In the genomic region with DNA sequence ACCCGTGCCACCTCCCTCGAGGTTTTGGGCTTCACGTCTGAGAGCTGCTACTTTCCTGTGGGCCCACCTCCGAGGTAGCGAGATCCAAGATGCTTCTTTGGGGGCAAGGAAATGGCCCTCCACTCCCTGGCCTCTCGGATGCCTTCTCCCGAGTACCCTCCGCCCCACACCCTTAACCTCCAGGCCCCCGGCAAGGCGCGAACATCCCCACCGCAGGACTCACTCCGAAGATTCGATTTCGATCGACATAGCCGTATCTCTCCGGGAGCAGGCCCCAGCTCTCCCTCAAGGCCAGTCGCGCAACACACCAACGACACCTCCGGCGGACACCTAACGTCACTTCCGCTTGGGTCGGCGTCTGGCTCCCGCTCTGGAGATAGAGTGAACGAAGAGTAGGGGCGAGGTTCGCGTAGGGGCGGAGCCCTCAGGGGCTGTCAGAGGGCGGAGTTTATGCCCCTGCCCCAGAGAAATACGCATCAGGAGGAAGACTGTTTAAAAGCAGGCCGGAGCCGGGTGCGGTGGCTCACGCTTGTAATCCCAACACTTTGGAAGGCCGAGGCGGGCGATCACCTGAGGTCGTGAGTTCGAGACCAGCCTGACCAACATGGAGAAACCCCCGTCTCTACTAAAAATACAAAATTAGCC, we compare ENCODE assay signal across 8 cellular contexts. TPM values are rescaled to one million over a fixed set of nuclear protein-coding genes. Genes with fewer than 3 reads are reported as not detected.
DNase-seq lines count a peak whose midpoint lies in the region; ATAC-seq, FAIRE-seq and TF ChIP-seq lines count a peak whose summit lies in the region.

A gene (minus strand): TSS at position 315 of the 645 bp plus-strand sequence. CDS start 66 bp downstream, at position 249.

- H3K4me3 ChIP-seq in OCI-LY7 (ENCODE audit: low read depth, low read length, poor library complexity, severe bottlenecking), result peak within 1 kb of the TSS; percentile 95
- H3K4me3 ChIP-seq in endothelial cell of umbilical vein (replicated peaks in 1 of 3; ENCODE audit: insufficient read depth in 1 of 3, low read depth in 1 of 3, low read length in 3 of 3), result peak within 1 kb of the TSS; percentile 54 to 87 (median 59)

- intact Hi-C loops in OCI-LY7 (cut with micrococcal nuclease; ENCODE audit: unreplicated experiment) (no loop called here), endothelial cell of umbilical vein (cut with micrococcal nuclease) (loop anchor here (1.0 kb wide), 2 partner anchors 91 to 149 kb away; a partner anchor contains a TSS)

- BruUV-seq in OCI-LY7 (replicated peaks; lab: Mats Ljungman, UMichigan) (no TSS peak), endothelial cell of umbilical vein (replicated peaks; lab: Mats Ljungman, UMichigan) (no TSS peak)

- no peaks in the 10 kb centered on the region for H3K9me1 ChIP-seq in endothelial cell of umbilical vein (replicated peaks; ENCODE audit: control insufficient read depth, extremely low read depth, insufficient read depth, low read length)

- DNase-seq in D721Med (ENCODE audit: insufficient read length, low spot score) (peak; percentile 84), HuH-7.5 (ENCODE audit: low spot score) (peak; percentile 81), OCI-LY7 (ENCODE audit: low spot score) (peak; percentile 97), activated T-cell treated with anti-CD3 and anti-CD28 coated beads for 1 hour (ENCODE audit: low read depth) (peak; percentile 85), endothelial cell of umbilical vein (ENCODE audit: low read depth, low spot score) (peak; percentile 99), midbrain (lab: John Stamatoyannopoulos, UW) (peak; percentile 96)
- peak; percentile 87 to 90 for DNase-seq in stimulated activated CD8-positive, alpha-beta memory T cell treated with anti-CD3 and anti-CD28 coated beads, Interleukin-2, amount 100 ng/mL, for 1 hour (ENCODE audit: low read depth in 2 of 2)

- H3K27ac ChIP-seq in OCI-LY7 (ENCODE audit: low read depth, low read length, poor library complexity, severe bottlenecking), result peak within 1 kb of the TSS; percentile 54
- H3K27ac ChIP-seq in endothelial cell of umbilical vein (ENCODE audit: insufficient read depth, low read depth, low read length), result peak within 1 kb of the TSS; percentile 83

- H3K9me3 ChIP-seq in OCI-LY7 (ENCODE audit: low read length) (no peaks in the 10 kb centered on the region), endothelial cell of umbilical vein (replicated peaks; ENCODE audit: control insufficient read depth, insufficient read depth, low read length) (no peaks in the 10 kb centered on the region)

- H3K9me2 ChIP-seq in OCI-LY7 (ENCODE audit: insufficient read depth, low read length), result no peaks in the 10 kb centered on the region

- H3K36me3 ChIP-seq in OCI-LY7 (ENCODE audit: insufficient read depth, low read length), result peaks cover 30% of the 10 kb centered on the region
- peaks cover 4 to 8% of the 10 kb centered on the region in 2 experiments for H3K36me3 ChIP-seq in endothelial cell of umbilical vein (ENCODE audit: control insufficient read depth in 2 of 2, extremely low read depth in 1 of 2, insufficient read depth in 2 of 2, low read length in 2 of 2)

- H2AFZ ChIP-seq in OCI-LY7 (ENCODE audit: low read length) (peak within 1 kb of the TSS; percentile 50), endothelial cell of umbilical vein (ENCODE audit: low read depth, low read length) (peak within 1 kb of the TSS; percentile 89)

- peak; percentile 97 for ATAC-seq in GM21526 (IDR thresholded peaks at IDR 0.05; ENCODE audit: low FRiP score, unreplicated experiment)

- peak; percentile 69 for TF ChIP-seq POLR2A in endothelial cell of umbilical vein (IDR thresholded peaks at IDR 0.05; ENCODE audit: low read depth, low read length)

- H3K79me2 ChIP-seq in OCI-LY7 (ENCODE audit: insufficient read depth, low read depth, low read length) (peaks cover 30% of the 10 kb centered on the region), endothelial cell of umbilical vein (ENCODE audit: control insufficient read depth, insufficient read depth, low read length) (peaks cover 34% of the 10 kb centered on the region)

- FAIRE-seq in D721Med (lab: Jason Lieb, UNC), result no peak
- FAIRE-seq in endothelial cell of umbilical vein (lab: Jason Lieb, UNC), result peak; percentile 94

- CTCF ChIA-PET in OCI-LY7 (lab: Charles Lee; ENCODE audit: unreplicated experiment) (no interaction called here), endothelial cell of umbilical vein (lab: Charles Lee) (interaction anchor here (0.8 to 2.3 kb wide), 6 partner anchors 10 to 188 kb away, joined by 3 to 17 read pairs (median 4); a partner anchor contains a TSS)

- dilution Hi-C loops in endothelial cell of umbilical vein (cut with MboI; ENCODE audit: extremely low pct_ligation_motif_present, low sequenced_read_pairs), result no loop called here

- H3K4me1 ChIP-seq in OCI-LY7 (ENCODE audit: insufficient read depth, low read length, poor library complexity, severe bottlenecking) (peaks cover 26% of the 10 kb centered on the region), endothelial cell of umbilical vein (ENCODE audit: control insufficient read depth, extremely low read depth, insufficient read depth, low read length) (peaks cover 15% of the 10 kb centered on the region)

- POLR2A ChIA-PET in OCI-LY7 (lab: Charles Lee), result interaction anchor here (0.6 to 1.6 kb wide), 8 partner anchors 9 to 172 kb away, joined by 3 to 4 read pairs (median 4); a partner anchor contains a TSS
- POLR2A ChIA-PET in endothelial cell of umbilical vein (lab: Charles Lee), result interaction anchor here (0.6 to 1.0 kb wide), 2 partner anchors 51 to 72 kb away, joined by 4 read pairs; a partner anchor contains a TSS

- TF ChIP-seq CTCF in D721Med (IDR thresholded peaks at IDR 0.05; ENCODE audit: insufficient read depth, missing control alignments), result no peak
- no peak for TF ChIP-seq CTCF in OCI-LY7 (conservative IDR thresholded peaks at IDR 0.05; ENCODE audit: low read length)
- TF ChIP-seq CTCF in endothelial cell of umbilical vein (IDR thresholded peaks at IDR 0.05; ENCODE audit: extremely low read depth in 1 of 2, insufficient read depth in 1 of 2, low read depth in 1 of 2, low read length in 2 of 2), result no peak

- H3K9ac ChIP-seq in endothelial cell of umbilical vein (replicated peaks; ENCODE audit: extremely low read depth, insufficient read depth, low read length), result peak within 1 kb of the TSS; percentile 94

- H3K27me3 ChIP-seq in endothelial cell of umbilical vein (ENCODE audit: control insufficient read depth in 2 of 2, insufficient read depth in 2 of 2, low read length in 2 of 2), result no peaks in the 10 kb centered on the region

- H3K4me2 ChIP-seq in OCI-LY7 (ENCODE audit: low read length), result peak within 1 kb of the TSS; percentile 89
- H3K4me2 ChIP-seq in endothelial cell of umbilical vein (ENCODE audit: insufficient read depth, low read length), result peak within 1 kb of the TSS; percentile 96

- H4K20me1 ChIP-seq in OCI-LY7 (ENCODE audit: insufficient read depth, low read length) (0 out of 2 replicates have a peak, but pooled peaks cover 3% of the 10 kb centered on the region), endothelial cell of umbilical vein (replicated peaks; ENCODE audit: control insufficient read depth, extremely low read depth, insufficient read depth, low read length) (no peaks in the 10 kb centered on the region)

TF ChIP-seq in endothelial cell of umbilical vein, 7 proteins besides CTCF, POLR2A, EP300 and RAD21:
- TF ChIP-seq FOS (IDR thresholded peaks at IDR 0.05; ENCODE audit: borderline replicate concordance, insufficient read depth, low read length), result no peak
- TF ChIP-seq EZH2 (IDR thresholded peaks at IDR 0.05; ENCODE audit: borderline replicate concordance, low read depth, low read length, severe bottlenecking), result no peak
- no peak for TF ChIP-seq JUN (IDR thresholded peaks at IDR 0.05; ENCODE audit: borderline replicate concordance, insufficient read depth, insufficient read length, low read depth)
- no peak for TF ChIP-seq GATA2 (IDR thresholded peaks at IDR 0.05; ENCODE audit: insufficient read depth, insufficient read length, low read depth, low read length)
- TF ChIP-seq, protein P1, sequence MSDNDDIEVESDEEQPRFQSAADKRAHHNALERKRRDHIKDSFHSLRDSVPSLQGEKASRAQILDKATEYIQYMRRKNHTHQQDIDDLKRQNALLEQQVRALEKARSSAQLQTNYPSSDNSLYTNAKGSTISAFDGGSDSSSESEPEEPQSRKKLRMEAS (IDR thresholded peaks at IDR 0.05; ENCODE audit: insufficient read depth, insufficient read length), result no peak
- TF ChIP-seq POLR2AphosphoS5 (IDR thresholded peaks at IDR 0.05; ENCODE audit: insufficient read depth, low read depth, low read length), result peak; percentile 58

RNA-seq across cellular contexts. Expression of the gene that starts here (rescaled TPM):
- total RNA-seq in OCI-LY7 (2014; rRNA removed; shearing (Covaris generic)), result 20.0 and 22.0 TPM in 2 replicates
- total RNA-seq in OCI-LY7 (2022), result 26.7 and 27.9 TPM in 2 replicates
- total RNA-seq in endothelial cell of umbilical vein, result 21.7 and 22.2 TPM in 2 replicates
- polyA plus RNA-seq in endothelial cell of umbilical vein, result 7.4 and 8.5 TPM in 2 replicates
- polyA plus RNA-seq in endothelial cell of umbilical vein (2011; cell fraction: cytosol; rRNA removed), result 10.6 and 10.9 TPM in 2 replicates
- polyA plus RNA-seq in endothelial cell of umbilical vein (2011; cell fraction: nucleus; rRNA removed), result 8.6 and 9.2 TPM in 2 replicates
- polyA plus RNA-seq in endothelial cell of umbilical vein (2012), result 17.0 and 20.0 TPM in 2 replicates
- 18.6 and 19.8 TPM in 2 replicates for polyA minus RNA-seq in endothelial cell of umbilical vein
- polyA minus RNA-seq in endothelial cell of umbilical vein (2011; cell fraction: cytosol; rRNA and poly(A)+ RNA removed), result 18.7 TPM
- polyA minus RNA-seq in endothelial cell of umbilical vein (2011; cell fraction: nucleus; rRNA and poly(A)+ RNA removed), result 6.7 and 9.3 TPM in 2 replicates

Comparison
In these comparisons a context has a peak if more than half of its experiments do, and no peak if none do; other contexts are left out.
1. Peak in every context shown above with its lines: DNase-seq, ATAC-seq, H3K4me3 ChIP-seq and H3K27ac ChIP-seq.